8 cellular contexts compared by ENCODE assay signal in genomic region chr5:170491479-170491878, GRCh38. TPM values are rescaled to one million over a fixed set of nuclear protein-coding genes. Genes with fewer than 3 reads are reported as not detected.
A peak's percentile ranks its signal among the peaks of the same experiment; 100 is the strongest.
DNase-seq lines count a peak whose midpoint lies in the region; ATAC-seq, FAIRE-seq and TF ChIP-seq lines count a peak whose summit lies in the region.

No MANE protein-coding gene starts in this region.

- peak overlapping the region; percentile 34 for H3K4me2 ChIP-seq in astrocyte (ENCODE audit: low read length)

- H3K4me3 ChIP-seq in astrocyte (ENCODE audit: insufficient read depth, low read depth, low read length) = no peak overlapping the region

- H3K4me1 ChIP-seq in astrocyte (ENCODE audit: insufficient read depth, low read length) = peaks cover 18% of the 10 kb centered on the region

- no peak overlapping the region for H3K4me3 Mint-ChIP-seq in astrocyte (ENCODE audit: unreplicated experiment)

- no peaks in the 10 kb centered on the region for H3K79me2 ChIP-seq in astrocyte (ENCODE audit: insufficient read depth, low read length)

- FAIRE-seq in astrocyte (lab: Jason Lieb, UNC) = peak; percentile 97
- peak; percentile 92 for FAIRE-seq in urothelium cell line (lab: Jason Lieb, UNC)

- no peaks in the 10 kb centered on the region for H3K36me3 Mint-ChIP-seq in astrocyte (ENCODE audit: low read depth, unreplicated experiment)

- H3K36me3 ChIP-seq in astrocyte (ENCODE audit: insufficient read depth, low read length) = no peaks in the 10 kb centered on the region

- H3K9me3 Mint-ChIP-seq in astrocyte (ENCODE audit: unreplicated experiment) = no peaks in the 10 kb centered on the region

- H3K27me3 ChIP-seq in astrocyte (ENCODE audit: insufficient read depth, low read length) = peaks cover 2% of the 10 kb centered on the region

- peaks cover 25% of the 10 kb centered on the region for H3K4me1 Mint-ChIP-seq in astrocyte (ENCODE audit: low read depth, unreplicated experiment)

- peak overlapping the region; percentile 35 for H3K27ac ChIP-seq in astrocyte (ENCODE audit: low read depth, low read length)

- TF ChIP-seq CTCF in astrocyte (IDR thresholded peaks at IDR 0.05; ENCODE audit: insufficient read depth, low read depth, low read length) = no peak

- DNase-seq in SIG-M5 treated with dmso at 0.1 percent for 504 hours (lab: John Stamatoyannopoulos, UW; ENCODE audit: unreplicated experiment) = peak; percentile 77
- DNase-seq in SIG-M5 (lab: John Stamatoyannopoulos, UW) = no peak
- DNase-seq in astrocyte (ENCODE audit: low read depth) = peak; percentile 97
- peak; percentile 41 for DNase-seq in iPS-NIHi11 (ENCODE audit: low spot score)
- peak; percentile 84 for DNase-seq in urothelium cell line (ENCODE audit: low spot score)
- no peak for DNase-seq in NCI-H510A (lab: John Stamatoyannopoulos, UW)

- H3K27me3 Mint-ChIP-seq in astrocyte (ENCODE audit: low read depth, unreplicated experiment) = peaks cover 27% of the 10 kb centered on the region

- no peaks in the 10 kb centered on the region for H3K9me3 ChIP-seq in astrocyte (ENCODE audit: insufficient read depth, low read depth, low read length)

- H3K9ac ChIP-seq in astrocyte (ENCODE audit: low read length) = no peak overlapping the region

- ATAC-seq in HG02623 (IDR thresholded peaks at IDR 0.05; ENCODE audit: unreplicated experiment) = no peak
- ATAC-seq in HG03432 (IDR thresholded peaks at IDR 0.05; ENCODE audit: unreplicated experiment) = no peak

- H3K27ac Mint-ChIP-seq in astrocyte (ENCODE audit: unreplicated experiment) = peak overlapping the region; percentile 97

- peak overlapping the region; percentile 7 for H2AFZ ChIP-seq in astrocyte (ENCODE audit: low read depth, low read length)

- no peaks in the 10 kb centered on the region for H4K20me1 ChIP-seq in astrocyte (ENCODE audit: insufficient read depth, low read length)

RNA-seq across cellular contexts. Expression of gene KCNIP1, which starts 12.3 kb away (rescaled TPM):
- total RNA-seq in astrocyte = 0.45 and 0.60 TPM in 2 replicates

Comparison
In these comparisons a context has a peak if more than half of its experiments do, and no peak if none do; other contexts are left out.
1. DNase-seq: peak in SIG-M5 treated with dmso at 0.1 percent for 504 hours (single experiment), astrocyte (single experiment), iPS-NIHi11 (single experiment) and urothelium cell line (single experiment); none in SIG-M5 (single experiment) and NCI-H510A (single experiment).